In genomic region chr22:17822087-17822486, GRCh38 we compare ENCODE assay signal across 8 cellular contexts.
"Had no signal": no experiment of that assay in that cellular context is flagged by ENCODE, and none has a peak within 500 bp of the region (broad histone marks: within the 10 kb centered on the region; RNA-seq: fewer than 3 reads in every experiment).

No MANE protein-coding gene starts in this region.

- FAIRE-seq: HepG2 had no signal

- H3K4me3 Mint-ChIP-seq: HFFc6, IgD-negative memory B cell had no signal

- H3K27ac ChIP-seq: GM23248, HL-60 had no signal

- H3K27me3 Mint-ChIP-seq: IgD-negative memory B cell had no signal

- DNase-seq: GM23248, GOT3, HFFc6 had no signal

- H2AFZ ChIP-seq: GM23248 had no signal

- H3K4me3 ChIP-seq: GM23248, HAP-1 had no signal

- H3K4me1 ChIP-seq: HAP-1 had no signal

- H3K9me3 ChIP-seq: HAP-1 had no signal

- H3K9me3 Mint-ChIP-seq: HFFc6, IgD-negative memory B cell had no signal

- H3K4me1 Mint-ChIP-seq: IgD-negative memory B cell had no signal

- H3K9ac ChIP-seq: GM23248 had no signal

- ATAC-seq: HCT116, HepG2 had no signal

- H3K27ac Mint-ChIP-seq: HFFc6, IgD-negative memory B cell had no signal
